ENCODE assay signal across 19 cellular contexts in the genomic region with DNA sequence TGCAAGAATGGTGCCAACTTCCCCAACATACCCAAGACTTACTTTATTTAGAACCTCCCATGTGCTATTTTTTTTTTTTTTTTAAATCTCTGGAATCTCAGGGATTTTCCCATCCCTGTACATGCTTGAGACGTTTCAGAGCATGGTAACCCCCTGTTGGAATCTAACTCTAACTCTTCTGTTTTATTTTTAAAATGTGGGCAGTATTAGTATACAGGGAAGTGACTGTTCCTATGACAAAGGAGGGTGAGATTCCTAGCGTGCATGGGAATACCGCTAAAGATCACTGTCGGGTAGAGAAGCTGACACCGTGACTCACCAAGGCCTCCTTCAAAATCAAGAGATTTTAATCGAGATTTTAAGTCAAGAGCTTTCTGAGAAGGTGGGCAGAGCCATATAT.
DNase-seq lines count a peak whose midpoint lies in the region; TF ChIP-seq lines count a peak whose summit lies in the region.
"Had no signal": no experiment of that assay in that cellular context is flagged by ENCODE, and none has a peak within 500 bp of the region (broad histone marks: within the 10 kb centered on the region; RNA-seq: fewer than 3 reads in every experiment).

No MANE protein-coding gene starts in this region.

- no peak for TF ChIP-seq CTCF in tibial artery (IDR thresholded peaks at IDR 0.05)
- no peak for TF ChIP-seq CTCF in glutamatergic neuron (IDR thresholded peaks at IDR 0.05; ENCODE audit: partially characterized antibody, unreplicated experiment)

- no peaks in the 10 kb centered on the region for H3K9me3 Mint-ChIP-seq in glutamatergic neuron (ENCODE audit: unreplicated experiment)
- H3K9me3 Mint-ChIP-seq: activated CD4-positive, alpha-beta T cell treated with anti-CD3 and anti-CD28 coated beads, Interleukin-2, amount 10 ng/mL, durations not matched to agents 7 days and 5 days; H9 had no signal

- H3K4me1 Mint-ChIP-seq in glutamatergic neuron (ENCODE audit: low read depth, unreplicated experiment), result peaks cover 9% of the 10 kb centered on the region
- H3K4me1 Mint-ChIP-seq: activated CD4-positive, alpha-beta T cell treated with anti-CD3 and anti-CD28 coated beads, Interleukin-2, amount 10 ng/mL, durations not matched to agents 7 days and 5 days had no signal

- no peaks in the 10 kb centered on the region for H3K9me3 ChIP-seq in tibial artery
- H3K9me3 ChIP-seq: adrenal gland, Caco-2, psoas muscle had no signal

- H3K27ac ChIP-seq in tibial artery, result peak overlapping the region; percentile 34 to 47
- H3K27ac ChIP-seq: adrenal gland, psoas muscle, RWPE1 had no signal

- intact Hi-C loops in tibial artery (cut with DNase I; ENCODE audit: low total_unique reads), result no loop called here

- peak; percentile 57 for DNase-seq in EH (ENCODE audit: low read depth)
- peak; percentile 95 for DNase-seq in RPMI7951 (ENCODE audit: low read depth)
- peak; percentile 77 for DNase-seq in glomerular visceral epithelial cell (ENCODE audit: extremely low spot score)
- no peak for DNase-seq in tibial artery
- DNase-seq in glutamatergic neuron, result no peak
- DNase-seq in NCI-H1694 (lab: John Stamatoyannopoulos, UW), result no peak
- no peak for DNase-seq in NCI-H187 treated with DMSO at 0.1 percent for 48 hours (lab: John Stamatoyannopoulos, UW)
- DNase-seq: activated CD4-positive, alpha-beta T cell treated with anti-CD3 and anti-CD28 coated beads, Interleukin-2, amount 10 ng/mL, durations not matched to agents 7 days and 5 days; activated gamma-delta T cell; adrenal gland; Caco-2; erythroblast; H9; MM.1S; NCI-H2029 treated with DMSO at 0.1 percent for 48 hours; NCI-H510A; psoas muscle; stimulated activated CD8-positive, alpha-beta memory T cell treated with anti-CD3 and anti-CD28 coated beads, Interleukin-4, amount 100 ng/mL, for 48 hours had no signal

- H3K27ac Mint-ChIP-seq in glutamatergic neuron (ENCODE audit: unreplicated experiment), result no peak overlapping the region
- H3K27ac Mint-ChIP-seq: activated CD4-positive, alpha-beta T cell treated with anti-CD3 and anti-CD28 coated beads, Interleukin-2, amount 10 ng/mL, durations not matched to agents 7 days and 5 days; H9 had no signal

- no peaks in the 10 kb centered on the region for H3K36me3 Mint-ChIP-seq in glutamatergic neuron (ENCODE audit: unreplicated experiment)

- H3K4me1 ChIP-seq in tibial artery, result peaks cover 0 to 56% (median 7%) of the 10 kb centered on the region in 4 donors
- H3K4me1 ChIP-seq: Caco-2 had no signal

- H3K27me3 ChIP-seq in tibial artery, result no peaks in the 10 kb centered on the region
- H3K27me3 ChIP-seq: adrenal gland had no signal

- H3K4me3 ChIP-seq in tibial artery, result no peak overlapping the region
- H3K4me3 ChIP-seq: adrenal gland, psoas muscle had no signal

- no peak overlapping the region for H3K4me3 Mint-ChIP-seq in glutamatergic neuron (ENCODE audit: unreplicated experiment)
- H3K4me3 Mint-ChIP-seq: activated CD4-positive, alpha-beta T cell treated with anti-CD3 and anti-CD28 coated beads, Interleukin-2, amount 10 ng/mL, durations not matched to agents 7 days and 5 days; H9 had no signal

- H3K27me3 Mint-ChIP-seq in glutamatergic neuron (ENCODE audit: unreplicated experiment), result no peaks in the 10 kb centered on the region

- H3K36me3 ChIP-seq in tibial artery, result no peaks in the 10 kb centered on the region
- H3K36me3 ChIP-seq: adrenal gland had no signal

Comparison
In these comparisons a context has a peak if more than half of its experiments do, and no peak if none do; other contexts are left out.
1. DNase-seq: peak in EH (single experiment), RPMI7951 (single experiment) and glomerular visceral epithelial cell (single experiment); none in tibial artery (0 of 2), glutamatergic neuron (single experiment), NCI-H1694 (single experiment) and NCI-H187 treated with DMSO at 0.1 percent for 48 hours (single experiment).